8 cellular contexts compared by ENCODE assay signal in genomic region chr1:77538956-77539509, GRCh38.
DNase-seq lines count a peak whose midpoint lies in the region; ATAC-seq and TF ChIP-seq lines count a peak whose summit lies in the region.

No MANE protein-coding gene starts in this region.

- H3K4me3 ChIP-seq in osteoblast (ENCODE audit: insufficient read depth, low read length) (peak overlapping the region; percentile 31), endodermal cell (ENCODE audit: low read length) (no peak overlapping the region)

- no peaks in the 10 kb centered on the region for H3K27me3 Mint-ChIP-seq in T-helper 2 cell treated with Interferon-gamma antibody and Interleukin-4, amounts not matched to agents 5 μg/mL and 100 μg/mL, for 36 hours (ENCODE audit: low read depth)
- H3K27me3 Mint-ChIP-seq in endodermal cell (ENCODE audit: insufficient read depth) = no peaks in the 10 kb centered on the region

- WGBS in endodermal cell (ENCODE audit: insufficient coverage in 1 of 2, insufficient read length in 1 of 2), 2 experiments = 92 to 97% methylated on average over 5 to 7 of the region's 7 CpGs

- no peaks in the 10 kb centered on the region for H3K36me3 ChIP-seq in osteoblast (ENCODE audit: insufficient read depth, low read length)
- H3K36me3 ChIP-seq in endodermal cell (ENCODE audit: control insufficient read depth, insufficient read depth, low read length) = no peaks in the 10 kb centered on the region

- peak overlapping the region; percentile 33 for H2AFZ ChIP-seq in osteoblast (ENCODE audit: low read length)

- no peaks in the 10 kb centered on the region for H3K9me3 Mint-ChIP-seq in T-helper 2 cell treated with Interferon-gamma antibody and Interleukin-4, amounts not matched to agents 5 μg/mL and 100 μg/mL, for 36 hours
- H3K9me3 Mint-ChIP-seq in endodermal cell = no peaks in the 10 kb centered on the region

- H3K27ac Mint-ChIP-seq in T-helper 2 cell treated with Interferon-gamma antibody and Interleukin-4, amounts not matched to agents 5 μg/mL and 100 μg/mL, for 36 hours = no peak overlapping the region
- H3K27ac Mint-ChIP-seq in endodermal cell = no peak overlapping the region

- peaks cover 75% of the 10 kb centered on the region for H3K4me1 ChIP-seq in osteoblast (ENCODE audit: insufficient read depth, low read length)
- peaks cover 2% of the 10 kb centered on the region for H3K4me1 ChIP-seq in endodermal cell (ENCODE audit: control insufficient read depth, insufficient read depth, low read length)

- no peaks in the 10 kb centered on the region for H3K36me3 Mint-ChIP-seq in T-helper 2 cell treated with Interferon-gamma antibody and Interleukin-4, amounts not matched to agents 5 μg/mL and 100 μg/mL, for 36 hours (ENCODE audit: low read depth)
- no peaks in the 10 kb centered on the region for H3K36me3 Mint-ChIP-seq in endodermal cell (ENCODE audit: low read depth)

- DNase-seq in AG20443 (ENCODE audit: low spot score) (peak; percentile 78), HS-5 (ENCODE audit: low read depth) (peak; percentile 85), brain pericyte (ENCODE audit: low read depth, low spot score) (peak; percentile 47), osteoblast (ENCODE audit: insufficient read length, low spot score, missing footprints) (peak; percentile 89), hippocampal formation (lab: John Stamatoyannopoulos, UW) (no peak), endodermal cell (no peak)
- DNase-seq in T-helper 2 cell treated with Interferon-gamma antibody and Interleukin-4, amounts not matched to agents 5 μg/mL and 100 μg/mL, for 36 hours (ENCODE audit: low spot score) = no peak

- H3K9me3 ChIP-seq in osteoblast (ENCODE audit: low read depth, low read length) (no peaks in the 10 kb centered on the region), endodermal cell (ENCODE audit: control insufficient read depth, low read length) (no peaks in the 10 kb centered on the region)

- H3K79me2 ChIP-seq in osteoblast (ENCODE audit: insufficient read depth, low read length) = no peaks in the 10 kb centered on the region

- H3K9ac ChIP-seq in endodermal cell (ENCODE audit: extremely low read depth, low read length, poor library complexity, severe bottlenecking) = no peak overlapping the region

- H4K20me1 ChIP-seq in osteoblast (ENCODE audit: insufficient read depth, low read length) = no peaks in the 10 kb centered on the region

- H3K27me3 ChIP-seq in osteoblast (ENCODE audit: insufficient read depth, low read length) (no peaks in the 10 kb centered on the region), endodermal cell (ENCODE audit: control insufficient read depth, insufficient read depth, low read length, poor library complexity, severe bottlenecking) (no peaks in the 10 kb centered on the region)

- H3K4me2 ChIP-seq in osteoblast (ENCODE audit: insufficient read depth, low read length) = peak overlapping the region; percentile 72

- TF ChIP-seq CTCF in osteoblast (IDR thresholded peaks at IDR 0.05; ENCODE audit: extremely low read depth, low read depth, low read length) (no peak), endodermal cell (conservative IDR thresholded peaks at IDR 0.05) (no peak)

- H3K4me1 Mint-ChIP-seq in T-helper 2 cell treated with Interferon-gamma antibody and Interleukin-4, amounts not matched to agents 5 μg/mL and 100 μg/mL, for 36 hours (ENCODE audit: low read depth) = no peaks in the 10 kb centered on the region
- peaks cover 4% of the 10 kb centered on the region for H3K4me1 Mint-ChIP-seq in endodermal cell

- peak; percentile 71 for ATAC-seq in GM21423 (IDR thresholded peaks at IDR 0.05; ENCODE audit: unreplicated experiment)

- no peak overlapping the region for H3K4me3 Mint-ChIP-seq in T-helper 2 cell treated with Interferon-gamma antibody and Interleukin-4, amounts not matched to agents 5 μg/mL and 100 μg/mL, for 36 hours
- H3K4me3 Mint-ChIP-seq in endodermal cell = no peak overlapping the region

- H3K27ac ChIP-seq in osteoblast (ENCODE audit: low read depth, low read length) (peak overlapping the region; percentile 98), endodermal cell (ENCODE audit: low read depth, low read length) (no peak overlapping the region)

Comparison
In these comparisons a context has a peak if more than half of its experiments do, and no peak if none do; other contexts are left out.
1. DNase-seq: peak in AG20443 (single experiment), HS-5 (single experiment), brain pericyte (single experiment) and osteoblast (single experiment); none in hippocampal formation (0 of 2), T-helper 2 cell treated with Interferon-gamma antibody and Interleukin-4, amounts not matched to agents 5 μg/mL and 100 μg/mL, for 36 hours (single experiment) and endodermal cell (single experiment).